In genomic region chr9:113519401-113520108, GRCh38 we compare ENCODE assay signal across 10 cellular contexts. TPM values are rescaled to one million over a fixed set of nuclear protein-coding genes. Genes with fewer than 3 reads are reported as not detected.
DNase-seq lines count a peak whose midpoint lies in the region; ATAC-seq and TF ChIP-seq lines count a peak whose summit lies in the region.
"Had no signal": no experiment of that assay in that cellular context is flagged by ENCODE, and none has a peak within 500 bp of the region (broad histone marks: within the 10 kb centered on the region; RNA-seq: fewer than 3 reads in every experiment).

No MANE protein-coding gene starts in this region.

- no peaks in the 10 kb centered on the region for H3K9me3 ChIP-seq in SJCRH30 (replicated peaks)

- DNase-seq in activated T-cell treated with anti-CD3 and anti-CD28 coated beads, Interleukin-2, amount 50 U/mL, for 24 hours = no peak
- no peak for DNase-seq in activated T-cell treated with anti-CD3 and anti-CD28 coated beads for 4 hours
- no peak for DNase-seq in activated CD4-positive, alpha-beta memory T cell treated with anti-CD3 and anti-CD28 coated beads, Interleukin-2, amount 10 ng/mL, durations not matched to agents 7 days and 5 days
- DNase-seq in foreskin keratinocyte = peak in 1 of 2 donors; percentile 34
- DNase-seq in stimulated activated naive CD8-positive, alpha-beta T cell treated with anti-CD3 and anti-CD28 coated beads, Interleukin-15, amount 100 ng/mL, for 72 hours = no peak
- no peak for DNase-seq in NCI-H1436 treated with DMSO at 0.1 percent for 48 hours (lab: John Stamatoyannopoulos, UW)
- DNase-seq in SJCRH30 = no peak
- no peak for DNase-seq in osteocyte (ENCODE audit: extremely low spot score, unreplicated experiment)
- DNase-seq: activated B cell treated with CpG ODN at 0.5 μM for 24 hours had no signal

- peaks cover 65% of the 10 kb centered on the region for H3K36me3 Mint-ChIP-seq in activated T-cell treated with anti-CD3 and anti-CD28 coated beads, Interleukin-2, amount 50 U/mL, for 24 hours (ENCODE audit: low read depth)
- H3K36me3 Mint-ChIP-seq in activated CD4-positive, alpha-beta memory T cell treated with anti-CD3 and anti-CD28 coated beads, Interleukin-2, amount 10 ng/mL, durations not matched to agents 7 days and 5 days (ENCODE audit: low read depth) = peaks cover 15% of the 10 kb centered on the region
- H3K36me3 Mint-ChIP-seq in osteocyte (ENCODE audit: unreplicated experiment) = no peaks in the 10 kb centered on the region

- H3K4me3 Mint-ChIP-seq in activated T-cell treated with anti-CD3 and anti-CD28 coated beads, Interleukin-2, amount 50 U/mL, for 24 hours = peak overlapping the region; percentile 93
- peak overlapping the region; percentile 78 for H3K4me3 Mint-ChIP-seq in activated CD4-positive, alpha-beta memory T cell treated with anti-CD3 and anti-CD28 coated beads, Interleukin-2, amount 10 ng/mL, durations not matched to agents 7 days and 5 days
- H3K4me3 Mint-ChIP-seq in stimulated activated naive CD8-positive, alpha-beta T cell treated with anti-CD3 and anti-CD28 coated beads, Interleukin-15, amount 100 ng/mL, for 72 hours = peak overlapping the region; percentile 90 to 94
- H3K4me3 Mint-ChIP-seq in osteocyte (ENCODE audit: unreplicated experiment) = no peak overlapping the region
- H3K4me3 Mint-ChIP-seq: activated B cell treated with CpG ODN at 0.5 μM for 24 hours, brain had no signal

- H3K4me1 ChIP-seq in foreskin keratinocyte = no peaks in the 10 kb centered on the region
- peaks cover 40% of the 10 kb centered on the region for H3K4me1 ChIP-seq in SJCRH30

- POLR2A ChIA-PET in activated CD4-positive, alpha-beta memory T cell treated with anti-CD3 and anti-CD28 coated beads, Interleukin-2, amount 10 ng/mL, durations not matched to agents 7 days and 5 days (lab: Charles Lee) = interaction anchor here (4.1 to 4.3 kb wide), 2 partner anchors 60 to 109 kb away, joined by 18 to 59 read pairs; partner anchors contain the start of genes C9orf43 and POLE3

- H3K27ac ChIP-seq in foreskin keratinocyte (no peak overlapping the region), SJCRH30 (no peak overlapping the region)

- H3K27me3 ChIP-seq in foreskin keratinocyte = peaks cover 14% of the 10 kb centered on the region
- H3K27me3 ChIP-seq in SJCRH30 = no peaks in the 10 kb centered on the region

- peak; percentile 45 for ATAC-seq in foreskin keratinocyte
- ATAC-seq in stimulated activated naive CD8-positive, alpha-beta T cell treated with anti-CD3 and anti-CD28 coated beads, Interleukin-15, amount 100 ng/mL, for 72 hours = no peak

- TF ChIP-seq CTCF in foreskin keratinocyte (conservative IDR thresholded peaks at IDR 0.05) (no peak), osteocyte (IDR thresholded peaks at IDR 0.05) (no peak)

- CTCF ChIA-PET in activated CD4-positive, alpha-beta memory T cell treated with anti-CD3 and anti-CD28 coated beads, Interleukin-2, amount 10 ng/mL, durations not matched to agents 7 days and 5 days (lab: Charles Lee) = interaction anchor here (0.7 to 3.9 kb wide), 4 partner anchors 60 to 109 kb away, joined by 3 to 26 read pairs (median 6); partner anchors contain the start of genes C9orf43 and POLE3

- H3K4me1 Mint-ChIP-seq in activated T-cell treated with anti-CD3 and anti-CD28 coated beads, Interleukin-2, amount 50 U/mL, for 24 hours (ENCODE audit: low read depth) = peaks cover 93% of the 10 kb centered on the region
- peaks cover 79% of the 10 kb centered on the region for H3K4me1 Mint-ChIP-seq in activated CD4-positive, alpha-beta memory T cell treated with anti-CD3 and anti-CD28 coated beads, Interleukin-2, amount 10 ng/mL, durations not matched to agents 7 days and 5 days
- H3K4me1 Mint-ChIP-seq in stimulated activated naive CD8-positive, alpha-beta T cell treated with anti-CD3 and anti-CD28 coated beads, Interleukin-15, amount 100 ng/mL, for 72 hours = peaks cover 92% of the 10 kb centered on the region
- peaks cover 39% of the 10 kb centered on the region for H3K4me1 Mint-ChIP-seq in osteocyte (ENCODE audit: unreplicated experiment)

- no peaks in the 10 kb centered on the region for H3K36me3 ChIP-seq in SJCRH30

- no peak overlapping the region for H3K4me3 ChIP-seq in SJCRH30

- H3K27me3 Mint-ChIP-seq in activated T-cell treated with anti-CD3 and anti-CD28 coated beads, Interleukin-2, amount 50 U/mL, for 24 hours = no peaks in the 10 kb centered on the region
- no peaks in the 10 kb centered on the region for H3K27me3 Mint-ChIP-seq in activated CD4-positive, alpha-beta memory T cell treated with anti-CD3 and anti-CD28 coated beads, Interleukin-2, amount 10 ng/mL, durations not matched to agents 7 days and 5 days
- no peaks in the 10 kb centered on the region for H3K27me3 Mint-ChIP-seq in stimulated activated naive CD8-positive, alpha-beta T cell treated with anti-CD3 and anti-CD28 coated beads, Interleukin-15, amount 100 ng/mL, for 72 hours
- H3K27me3 Mint-ChIP-seq in osteocyte (ENCODE audit: unreplicated experiment) = no peaks in the 10 kb centered on the region
- H3K27me3 Mint-ChIP-seq: activated B cell treated with CpG ODN at 0.5 μM for 24 hours had no signal

- H3K27ac Mint-ChIP-seq in activated T-cell treated with anti-CD3 and anti-CD28 coated beads, Interleukin-2, amount 50 U/mL, for 24 hours = peak overlapping the region; percentile 88
- peak overlapping the region; percentile 93 for H3K27ac Mint-ChIP-seq in activated CD4-positive, alpha-beta memory T cell treated with anti-CD3 and anti-CD28 coated beads, Interleukin-2, amount 10 ng/mL, durations not matched to agents 7 days and 5 days
- H3K27ac Mint-ChIP-seq in stimulated activated naive CD8-positive, alpha-beta T cell treated with anti-CD3 and anti-CD28 coated beads, Interleukin-15, amount 100 ng/mL, for 72 hours = peak overlapping the region; percentile 20 to 51
- no peak overlapping the region for H3K27ac Mint-ChIP-seq in osteocyte (ENCODE audit: unreplicated experiment)
- H3K27ac Mint-ChIP-seq: activated B cell treated with CpG ODN at 0.5 μM for 24 hours had no signal

- no peaks in the 10 kb centered on the region for H3K9me3 Mint-ChIP-seq in activated T-cell treated with anti-CD3 and anti-CD28 coated beads, Interleukin-2, amount 50 U/mL, for 24 hours
- no peaks in the 10 kb centered on the region for H3K9me3 Mint-ChIP-seq in activated CD4-positive, alpha-beta memory T cell treated with anti-CD3 and anti-CD28 coated beads, Interleukin-2, amount 10 ng/mL, durations not matched to agents 7 days and 5 days
- H3K9me3 Mint-ChIP-seq in stimulated activated naive CD8-positive, alpha-beta T cell treated with anti-CD3 and anti-CD28 coated beads, Interleukin-15, amount 100 ng/mL, for 72 hours = no peaks in the 10 kb centered on the region
- H3K9me3 Mint-ChIP-seq in osteocyte (ENCODE audit: unreplicated experiment) = no peaks in the 10 kb centered on the region
- H3K9me3 Mint-ChIP-seq: activated B cell treated with CpG ODN at 0.5 μM for 24 hours, brain had no signal

RNA-seq across cellular contexts. Expression of gene RGS3, which starts 56.0 kb away (rescaled TPM):
- total RNA-seq in activated CD4-positive, alpha-beta memory T cell treated with anti-CD3 and anti-CD28 coated beads, Interleukin-2, amount 10 ng/mL, durations not matched to agents 7 days and 5 days = 10 to 100 TPM; 22.7 to 24.0 TPM
- total RNA-seq in foreskin keratinocyte (24.9 and 38.9 TPM in 2 replicates), osteocyte (53.8 and 67.8 TPM in 2 replicates)
- 22.3 and 36.0 TPM in 2 replicates for polyA plus RNA-seq in foreskin keratinocyte
- 35.8 and 36.7 TPM in 2 replicates for total RNA-seq in SJCRH30 (2014; rRNA removed; shearing (Covaris generic))
